1 cellular context compared by ENCODE assay signal in the genomic region with DNA sequence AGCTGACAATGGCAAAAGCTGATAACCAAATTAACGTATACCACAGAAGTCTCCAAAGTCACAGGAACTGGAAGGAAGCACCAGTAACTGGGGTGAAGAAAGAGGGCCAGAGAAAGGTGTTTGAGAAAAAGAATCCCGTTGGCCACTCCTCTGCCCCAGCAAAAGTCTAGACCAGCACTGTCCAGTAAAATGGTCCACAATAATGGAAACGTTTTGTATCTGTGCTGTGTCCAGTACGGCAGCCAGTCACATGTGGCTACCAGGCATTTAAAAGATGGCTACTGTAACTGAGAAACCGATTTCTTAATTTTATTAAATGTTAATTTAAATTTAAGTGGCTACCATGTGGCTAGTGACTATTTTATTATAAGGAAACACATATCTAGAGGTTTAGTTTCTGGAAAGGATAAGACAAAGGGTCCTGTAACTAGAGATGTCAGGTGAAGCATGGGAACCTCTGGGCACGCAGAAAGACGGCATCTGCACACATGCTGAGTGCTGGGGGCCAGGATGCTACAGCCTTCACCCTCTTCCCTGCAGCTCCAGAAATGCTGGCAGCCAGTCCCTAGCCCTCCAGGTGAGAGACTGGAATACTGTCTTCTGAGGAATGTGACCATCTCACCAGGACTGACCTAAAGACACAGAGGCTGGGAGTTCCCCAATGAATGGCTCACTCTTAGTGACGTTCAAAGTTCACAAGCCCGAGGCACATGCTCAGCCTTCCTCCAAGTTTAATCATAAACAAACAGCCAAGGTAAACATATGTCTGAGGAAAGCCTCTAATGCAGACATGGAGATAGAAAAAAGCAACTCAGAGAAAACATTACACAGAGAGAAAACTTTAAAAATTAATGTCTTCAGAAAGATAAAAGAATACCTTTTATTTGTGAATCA.
TF ChIP-seq lines count a peak whose summit lies in the region.

No MANE protein-coding gene starts in this region.

TF ChIP-seq in HepG2, 621 proteins besides CTCF, POLR2A, EP300 and RAD21 (continued from another document and continues in another):
- TF ChIP-seq, protein P1, sequence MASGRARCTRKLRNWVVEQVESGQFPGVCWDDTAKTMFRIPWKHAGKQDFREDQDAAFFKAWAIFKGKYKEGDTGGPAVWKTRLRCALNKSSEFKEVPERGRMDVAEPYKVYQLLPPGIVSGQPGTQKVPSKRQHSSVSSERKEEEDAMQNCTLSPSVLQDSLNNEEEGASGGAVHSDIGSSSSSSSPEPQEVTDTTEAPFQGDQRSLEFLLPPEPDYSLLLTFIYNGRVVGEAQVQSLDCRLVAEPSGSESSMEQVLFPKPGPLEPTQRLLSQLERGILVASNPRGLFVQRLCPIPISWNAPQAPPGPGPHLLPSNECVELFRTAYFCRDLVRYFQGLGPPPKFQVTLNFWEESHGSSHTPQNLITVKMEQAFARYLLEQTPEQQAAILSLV (CRISPR knock-in tag; IDR thresholded peaks at IDR 0.05; ENCODE audit: borderline replicate concordance): no peak
- TF ChIP-seq IRF1 (CRISPR knock-in tag; IDR thresholded peaks at IDR 0.05; ENCODE audit: low read depth) (no peak), MATR3 (CRISPR knock-in tag; IDR thresholded peaks at IDR 0.05) (no peak), ZNF260 (CRISPR knock-in tag; IDR thresholded peaks at IDR 0.05; ENCODE audit: borderline replicate concordance, low read depth) (no peak), ZMYM2 (CRISPR knock-in tag; IDR thresholded peaks at IDR 0.05) (0 out of 2 replicates have a peak, but pooled peaks have one; percentile 38), MAFK (conservative IDR thresholded peaks at IDR 0.05 in 1 of 2, IDR thresholded peaks at IDR 0.05 in 1 of 2; ENCODE audit: low read length in 2 of 2) (no peak), SMARCE1 (IDR thresholded peaks at IDR 0.05; ENCODE audit: borderline replicate concordance) (no peak), SOX13 (IDR thresholded peaks at IDR 0.05) (no peak), SOX13 (CRISPR knock-in tag; conservative IDR thresholded peaks at IDR 0.05 in 1 of 2, IDR thresholded peaks at IDR 0.05 in 1 of 2) (peak in 1 of 2 experiments; percentile 86; a peak in 2 of 4 replicates), PITX1 (CRISPR knock-in tag; IDR thresholded peaks at IDR 0.05) (peak; percentile 65), CEBPB (IDR thresholded peaks at IDR 0.05; ENCODE audit: borderline replicate concordance, low read depth, low read length) (no peak), ZSCAN20 (CRISPR knock-in tag; IDR thresholded peaks at IDR 0.05; ENCODE audit: borderline replicate concordance) (no peak), ZBTB33 (CRISPR knock-in tag; IDR thresholded peaks at IDR 0.05) (no peak), ZNF160 (CRISPR knock-in tag; IDR thresholded peaks at IDR 0.05) (no peak), SAFB2 (CRISPR knock-in tag; IDR thresholded peaks at IDR 0.05; ENCODE audit: borderline replicate concordance, low read depth) (no peak), HNF1A (IDR thresholded peaks at IDR 0.05; ENCODE audit: low read depth) (peak; percentile 42; the same call in 1 of the 2 replicates), HNF1A (CRISPR knock-in tag; IDR thresholded peaks at IDR 0.05; ENCODE audit: borderline replicate concordance) (peak; percentile 76; the same call in 1 of the 2 replicates), ZNF782 (CRISPR knock-in tag; IDR thresholded peaks at IDR 0.05; ENCODE audit: borderline replicate concordance) (no peak), KLF13 (CRISPR knock-in tag; IDR thresholded peaks at IDR 0.05) (no peak), NFYC (CRISPR knock-in tag; IDR thresholded peaks at IDR 0.05) (no peak), ZSCAN21 (CRISPR knock-in tag; IDR thresholded peaks at IDR 0.05; ENCODE audit: borderline replicate concordance) (no peak), ZNF816 (CRISPR knock-in tag; IDR thresholded peaks at IDR 0.05; ENCODE audit: borderline replicate concordance) (peak; percentile 51; the same call in 1 of the 2 replicates), TRIM24 (CRISPR knock-in tag; IDR thresholded peaks at IDR 0.05) (no peak), GABPA (IDR thresholded peaks at IDR 0.05; ENCODE audit: low read depth, low read length) (no peak), GABPA (CRISPR knock-in tag; IDR thresholded peaks at IDR 0.05; ENCODE audit: low read depth) (no peak; the same call in 1 of the 2 replicates), GABPB1 (CRISPR knock-in tag; IDR thresholded peaks at IDR 0.05) (no peak), ZNF777 (CRISPR knock-in tag; IDR thresholded peaks at IDR 0.05) (no peak), MEIS2 (CRISPR knock-in tag; IDR thresholded peaks at IDR 0.05) (no peak), ZNF235 (CRISPR knock-in tag; IDR thresholded peaks at IDR 0.05; ENCODE audit: borderline replicate concordance) (no peak), TBL1XR1 (IDR thresholded peaks at IDR 0.05; ENCODE audit: borderline replicate concordance, low read length, partially characterized antibody) (peak; percentile 50), ZFYVE20 (CRISPR knock-in tag; IDR thresholded peaks at IDR 0.05; ENCODE audit: borderline replicate concordance, low read depth) (no peak), TARDBP (CRISPR knock-in tag; IDR thresholded peaks at IDR 0.05) (no peak), ZKSCAN5 (CRISPR knock-in tag; IDR thresholded peaks at IDR 0.05) (no peak), PHB2 (IDR thresholded peaks at IDR 0.05; ENCODE audit: partially characterized antibody) (no peak), CBFB (CRISPR knock-in tag; IDR thresholded peaks at IDR 0.05) (no peak), HNRNPLL (IDR thresholded peaks at IDR 0.05; ENCODE audit: low read depth, low read length, poor library complexity, severe bottlenecking) (no peak), DNMT1 (CRISPR knock-in tag; IDR thresholded peaks at IDR 0.05) (no peak), NCOA5 (CRISPR knock-in tag; IDR thresholded peaks at IDR 0.05) (no peak)
- TF ChIP-seq, protein P2, sequence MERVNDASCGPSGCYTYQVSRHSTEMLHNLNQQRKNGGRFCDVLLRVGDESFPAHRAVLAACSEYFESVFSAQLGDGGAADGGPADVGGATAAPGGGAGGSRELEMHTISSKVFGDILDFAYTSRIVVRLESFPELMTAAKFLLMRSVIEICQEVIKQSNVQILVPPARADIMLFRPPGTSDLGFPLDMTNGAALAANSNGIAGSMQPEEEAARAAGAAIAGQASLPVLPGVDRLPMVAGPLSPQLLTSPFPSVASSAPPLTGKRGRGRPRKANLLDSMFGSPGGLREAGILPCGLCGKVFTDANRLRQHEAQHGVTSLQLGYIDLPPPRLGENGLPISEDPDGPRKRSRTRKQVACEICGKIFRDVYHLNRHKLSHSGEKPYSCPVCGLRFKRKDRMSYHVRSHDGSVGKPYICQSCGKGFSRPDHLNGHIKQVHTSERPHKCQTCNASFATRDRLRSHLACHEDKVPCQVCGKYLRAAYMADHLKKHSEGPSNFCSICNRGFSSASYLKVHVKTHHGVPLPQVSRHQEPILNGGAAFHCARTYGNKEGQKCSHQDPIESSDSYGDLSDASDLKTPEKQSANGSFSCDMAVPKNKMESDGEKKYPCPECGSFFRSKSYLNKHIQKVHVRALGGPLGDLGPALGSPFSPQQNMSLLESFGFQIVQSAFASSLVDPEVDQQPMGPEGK (CRISPR knock-in tag; IDR thresholded peaks at IDR 0.05): peak; percentile 13; the same call in 1 of the 2 replicates
- TF ChIP-seq, protein P3, sequence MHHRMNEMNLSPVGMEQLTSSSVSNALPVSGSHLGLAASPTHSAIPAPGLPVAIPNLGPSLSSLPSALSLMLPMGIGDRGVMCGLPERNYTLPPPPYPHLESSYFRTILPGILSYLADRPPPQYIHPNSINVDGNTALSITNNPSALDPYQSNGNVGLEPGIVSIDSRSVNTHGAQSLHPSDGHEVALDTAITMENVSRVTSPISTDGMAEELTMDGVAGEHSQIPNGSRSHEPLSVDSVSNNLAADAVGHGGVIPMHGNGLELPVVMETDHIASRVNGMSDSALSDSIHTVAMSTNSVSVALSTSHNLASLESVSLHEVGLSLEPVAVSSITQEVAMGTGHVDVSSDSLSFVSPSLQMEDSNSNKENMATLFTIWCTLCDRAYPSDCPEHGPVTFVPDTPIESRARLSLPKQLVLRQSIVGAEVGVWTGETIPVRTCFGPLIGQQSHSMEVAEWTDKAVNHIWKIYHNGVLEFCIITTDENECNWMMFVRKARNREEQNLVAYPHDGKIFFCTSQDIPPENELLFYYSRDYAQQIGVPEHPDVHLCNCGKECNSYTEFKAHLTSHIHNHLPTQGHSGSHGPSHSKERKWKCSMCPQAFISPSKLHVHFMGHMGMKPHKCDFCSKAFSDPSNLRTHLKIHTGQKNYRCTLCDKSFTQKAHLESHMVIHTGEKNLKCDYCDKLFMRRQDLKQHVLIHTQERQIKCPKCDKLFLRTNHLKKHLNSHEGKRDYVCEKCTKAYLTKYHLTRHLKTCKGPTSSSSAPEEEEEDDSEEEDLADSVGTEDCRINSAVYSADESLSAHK (CRISPR knock-in tag; IDR thresholded peaks at IDR 0.05; ENCODE audit: borderline replicate concordance): no peak
- TF ChIP-seq, protein P4, sequence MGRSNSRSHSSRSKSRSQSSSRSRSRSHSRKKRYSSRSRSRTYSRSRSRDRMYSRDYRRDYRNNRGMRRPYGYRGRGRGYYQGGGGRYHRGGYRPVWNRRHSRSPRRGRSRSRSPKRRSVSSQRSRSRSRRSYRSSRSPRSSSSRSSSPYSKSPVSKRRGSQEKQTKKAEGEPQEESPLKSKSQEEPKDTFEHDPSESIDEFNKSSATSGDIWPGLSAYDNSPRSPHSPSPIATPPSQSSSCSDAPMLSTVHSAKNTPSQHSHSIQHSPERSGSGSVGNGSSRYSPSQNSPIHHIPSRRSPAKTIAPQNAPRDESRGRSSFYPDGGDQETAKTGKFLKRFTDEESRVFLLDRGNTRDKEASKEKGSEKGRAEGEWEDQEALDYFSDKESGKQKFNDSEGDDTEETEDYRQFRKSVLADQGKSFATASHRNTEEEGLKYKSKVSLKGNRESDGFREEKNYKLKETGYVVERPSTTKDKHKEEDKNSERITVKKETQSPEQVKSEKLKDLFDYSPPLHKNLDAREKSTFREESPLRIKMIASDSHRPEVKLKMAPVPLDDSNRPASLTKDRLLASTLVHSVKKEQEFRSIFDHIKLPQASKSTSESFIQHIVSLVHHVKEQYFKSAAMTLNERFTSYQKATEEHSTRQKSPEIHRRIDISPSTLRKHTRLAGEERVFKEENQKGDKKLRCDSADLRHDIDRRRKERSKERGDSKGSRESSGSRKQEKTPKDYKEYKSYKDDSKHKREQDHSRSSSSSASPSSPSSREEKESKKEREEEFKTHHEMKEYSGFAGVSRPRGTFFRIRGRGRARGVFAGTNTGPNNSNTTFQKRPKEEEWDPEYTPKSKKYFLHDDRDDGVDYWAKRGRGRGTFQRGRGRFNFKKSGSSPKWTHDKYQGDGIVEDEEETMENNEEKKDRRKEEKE (IDR thresholded peaks at IDR 0.05): no peak
- TF ChIP-seq, protein P5, sequence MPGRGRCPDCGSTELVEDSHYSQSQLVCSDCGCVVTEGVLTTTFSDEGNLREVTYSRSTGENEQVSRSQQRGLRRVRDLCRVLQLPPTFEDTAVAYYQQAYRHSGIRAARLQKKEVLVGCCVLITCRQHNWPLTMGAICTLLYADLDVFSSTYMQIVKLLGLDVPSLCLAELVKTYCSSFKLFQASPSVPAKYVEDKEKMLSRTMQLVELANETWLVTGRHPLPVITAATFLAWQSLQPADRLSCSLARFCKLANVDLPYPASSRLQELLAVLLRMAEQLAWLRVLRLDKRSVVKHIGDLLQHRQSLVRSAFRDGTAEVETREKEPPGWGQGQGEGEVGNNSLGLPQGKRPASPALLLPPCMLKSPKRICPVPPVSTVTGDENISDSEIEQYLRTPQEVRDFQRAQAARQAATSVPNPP (CRISPR knock-in tag; IDR thresholded peaks at IDR 0.05): no peak
